In genomic region chr18:10404148-10404547, GRCh38 we compare ENCODE assay signal across 27 cellular contexts. TPM values are rescaled to one million over a fixed set of nuclear protein-coding genes. Genes with fewer than 3 reads are reported as not detected.
DNase-seq lines count a peak whose midpoint lies in the region; ATAC-seq, FAIRE-seq and TF ChIP-seq lines count a peak whose summit lies in the region.
"Had no signal": no experiment of that assay in that cellular context is flagged by ENCODE, and none has a peak within 500 bp of the region (broad histone marks: within the 10 kb centered on the region; RNA-seq: fewer than 3 reads in every experiment).

No MANE protein-coding gene starts in this region.

- CTCF ChIA-PET in MCF 10A (lab: Yijun Ruan, JAX) (interaction anchor here (1.1 kb wide), 1 partner anchor 113 kb away, joined by 3 read pairs; no protein-coding TSS in a partner anchor), T-cell (lab: Charles Lee) (interaction anchor here in 1 of 2 donors (0.6 kb wide), 1 partner anchor 16 kb away, joined by 3 read pairs; no protein-coding TSS in a partner anchor)

- ATAC-seq in heart left ventricle = peak in 2 of 4 donors; percentile 16 to 26
- ATAC-seq in T-cell (replicated peaks in 1 of 4) = no peak
- ATAC-seq: GM12878 had no signal

- no peaks in the 10 kb centered on the region for H3K4me1 Mint-ChIP-seq in MCF 10A (ENCODE audit: insufficient read depth, unreplicated experiment)
- no peaks in the 10 kb centered on the region for H3K4me1 Mint-ChIP-seq in T-cell
- H3K4me1 Mint-ChIP-seq: activated CD4-positive, alpha-beta memory T cell treated with anti-CD3 and anti-CD28 coated beads, Interleukin-2, amount 10 ng/mL, durations not matched to agents 7 days and 5 days had no signal

- no peaks in the 10 kb centered on the region for H4K20me1 ChIP-seq in neural cell (ENCODE audit: insufficient read depth)

- H3K9ac ChIP-seq in neural cell (ENCODE audit: low read length) = no peak overlapping the region

- H3K4me3 ChIP-seq in breast epithelium (no peak overlapping the region), heart left ventricle (peak overlapping the region in 1 of 12 donors; percentile 17), neural cell (ENCODE audit: low read length) (peak overlapping the region; percentile 21), thyroid gland (replicated peaks in 1 of 3) (no peak overlapping the region), small intestine (ENCODE audit: low read depth in 1 of 2, low read length in 2 of 2) (no peak overlapping the region)
- H3K4me3 ChIP-seq: GM12878, SJCRH30, stomach had no signal

- no peaks in the 10 kb centered on the region for H3K36me3 Mint-ChIP-seq in MCF 10A (ENCODE audit: insufficient read depth, unreplicated experiment)
- no peaks in the 10 kb centered on the region for H3K36me3 Mint-ChIP-seq in T-cell

- no peak for TF ChIP-seq CTCF in breast epithelium (IDR thresholded peaks at IDR 0.05)
- TF ChIP-seq CTCF in MCF 10A (IDR thresholded peaks at IDR 0.05; ENCODE audit: unreplicated experiment) = no peak
- TF ChIP-seq CTCF in heart left ventricle (IDR thresholded peaks at IDR 0.05) = no peak
- TF ChIP-seq CTCF in neural cell (IDR thresholded peaks at IDR 0.05; ENCODE audit: poor library complexity, severe bottlenecking) = no peak
- TF ChIP-seq CTCF in thyroid gland (IDR thresholded peaks at IDR 0.05) = no peak

- H3K4me1 ChIP-seq in breast epithelium (no peaks in the 10 kb centered on the region), heart left ventricle (peaks cover 0 to 24% (median 8%) of the 10 kb centered on the region in 12 donors), thyroid gland (peaks cover 0 to 4% of the 10 kb centered on the region in 2 donors), small intestine (ENCODE audit: control insufficient read depth in 2 of 2, insufficient read depth in 1 of 2, low read depth in 1 of 2, low read length in 1 of 2) (no peaks in the 10 kb centered on the region)
- H3K4me1 ChIP-seq: SJCRH30 had no signal

- no peak overlapping the region for H3K4me2 ChIP-seq in neural cell (ENCODE audit: low read length)

- 78 to 84% (median 83%) methylated on average over 9 of the region's 9 CpGs for WGBS in heart left ventricle, 4 donors
- 84 to 87% methylated on average over 9 of the region's 9 CpGs for WGBS in thyroid gland, 2 donors
- WGBS in small intestine, 3 donors = 70 to 80% (median 78%) methylated on average over 9 of the region's 9 CpGs

- BruUV-seq in MCF 10A (replicated peaks; lab: Mats Ljungman, UMichigan) = no TSS peak

- intact Hi-C loops in breast epithelium (cut with DNase I; ENCODE audit: low total_unique reads) (no loop called here), MCF 10A (cut with micrococcal nuclease) (no loop called here), heart left ventricle (cut with DNase I) (no loop called here), thyroid gland (cut with DNase I) (no loop called here)

- FAIRE-seq in small intestine (lab: Jason Lieb, UNC) = no peak
- FAIRE-seq: D721Med, GM12878 had no signal

- no peaks in the 10 kb centered on the region for H3K36me3 ChIP-seq in breast epithelium
- H3K36me3 ChIP-seq in heart left ventricle = no peaks in the 10 kb centered on the region
- H3K36me3 ChIP-seq in neural cell (ENCODE audit: insufficient read depth, low read length) = no peaks in the 10 kb centered on the region
- no peaks in the 10 kb centered on the region for H3K36me3 ChIP-seq in thyroid gland
- H3K36me3 ChIP-seq in small intestine (ENCODE audit: control insufficient read depth in 2 of 2, insufficient read depth in 2 of 2, low read length in 2 of 2) = no peaks in the 10 kb centered on the region
- H3K36me3 ChIP-seq: SJCRH30, stomach had no signal

- no peak for TF ChIP-seq EP300 in neural cell (conservative IDR thresholded peaks at IDR 0.05; ENCODE audit: poor library complexity, severe bottlenecking)

- TF ChIP-seq RAD21 in neural cell (conservative IDR thresholded peaks at IDR 0.05) = no peak

- POLR2A ChIA-PET in MCF 10A (lab: Yijun Ruan, JAX) (interaction anchor here (0.6 kb wide), 1 partner anchor 387 kb away, joined by 3 read pairs; no protein-coding TSS in a partner anchor), T-cell (lab: Charles Lee) (no interaction called here)

- H2AFZ ChIP-seq in neural cell (ENCODE audit: low read depth, low read length) = no peak overlapping the region

- H3K27ac Mint-ChIP-seq in MCF 10A (ENCODE audit: low read depth, unreplicated experiment) (no peak overlapping the region), T-cell (no peak overlapping the region)
- H3K27ac Mint-ChIP-seq: activated B cell treated with CpG ODN at 0.5 μM for 24 hours; activated CD4-positive, alpha-beta memory T cell treated with anti-CD3 and anti-CD28 coated beads, Interleukin-2, amount 10 ng/mL, durations not matched to agents 7 days and 5 days; dendritic cell treated with granulocyte-macrophage colony-stimulating factor and Interleukin-4, amounts not matched to agents 40 ng/mL and 50 ng/mL, for 4 days had no signal

- H3K4me3 Mint-ChIP-seq in MCF 10A (ENCODE audit: unreplicated experiment) (no peak overlapping the region), T-cell (no peak overlapping the region)
- H3K4me3 Mint-ChIP-seq: activated B cell treated with CpG ODN at 0.5 μM for 24 hours; activated CD4-positive, alpha-beta memory T cell treated with anti-CD3 and anti-CD28 coated beads, Interleukin-2, amount 10 ng/mL, durations not matched to agents 7 days and 5 days; activated T-cell treated with anti-CD3 and anti-CD28 coated beads, Interleukin-2, amount 50 U/mL, for 4 hours; dendritic cell treated with granulocyte-macrophage colony-stimulating factor and Interleukin-4, amounts not matched to agents 40 ng/mL and 50 ng/mL, for 4 days had no signal

- H3K9me3 Mint-ChIP-seq in MCF 10A (ENCODE audit: unreplicated experiment) (no peaks in the 10 kb centered on the region), T-cell (no peaks in the 10 kb centered on the region)
- H3K9me3 Mint-ChIP-seq: activated B cell treated with CpG ODN at 0.5 μM for 24 hours; activated CD4-positive, alpha-beta memory T cell treated with anti-CD3 and anti-CD28 coated beads, Interleukin-2, amount 10 ng/mL, durations not matched to agents 7 days and 5 days; activated T-cell treated with anti-CD3 and anti-CD28 coated beads, Interleukin-2, amount 50 U/mL, for 4 hours; dendritic cell treated with granulocyte-macrophage colony-stimulating factor and Interleukin-4, amounts not matched to agents 40 ng/mL and 50 ng/mL, for 4 days had no signal

- DNase-seq in breast epithelium (ENCODE audit: low spot score in 2 of 2) = no peak
- DNase-seq in MCF 10A (ENCODE audit: unreplicated experiment) = no peak
- no peak for DNase-seq in heart left ventricle
- no peak for DNase-seq in glomerular visceral epithelial cell (ENCODE audit: extremely low spot score)
- no peak for DNase-seq in T-cell
- no peak for DNase-seq in thyroid gland
- no peak for DNase-seq in small intestine
- DNase-seq: 8988T; activated B cell treated with CpG ODN at 0.5 μM for 24 hours; activated CD4-positive, alpha-beta memory T cell treated with anti-CD3 and anti-CD28 coated beads, Interleukin-2, amount 10 ng/mL, durations not matched to agents 7 days and 5 days; activated naive CD4-positive, alpha-beta T cell treated with anti-CD3 and anti-CD28 coated beads, Interleukin-2, amount 50 U/mL, for 16 hours; activated T-cell treated with anti-CD3 and anti-CD28 coated beads, Interleukin-2, amount 50 U/mL, for 4 hours; GDM1; glutamatergic neuron; Kasumi-1; NCI-H1105; NCI-H526; SJCRH30; stomach had no signal

- H3K27ac ChIP-seq in breast epithelium (peak overlapping the region; percentile 29 to 70), heart left ventricle (peak overlapping the region in 7 of 12 donors; percentile 8 to 59 (median 27)), neural cell (ENCODE audit: low read length) (no peak overlapping the region), thyroid gland (no peak overlapping the region), small intestine (ENCODE audit: low read depth in 1 of 2, low read length in 1 of 2) (no peak overlapping the region)
- H3K27ac ChIP-seq: SJCRH30 had no signal

- no peaks in the 10 kb centered on the region for H3K9me3 ChIP-seq in breast epithelium
- H3K9me3 ChIP-seq in heart left ventricle = no peaks in the 10 kb centered on the region
- no peaks in the 10 kb centered on the region for H3K9me3 ChIP-seq in neural cell (ENCODE audit: low read length)
- no peaks in the 10 kb centered on the region for H3K9me3 ChIP-seq in thyroid gland
- H3K9me3 ChIP-seq in small intestine (ENCODE audit: control insufficient read depth, low read depth) = no peaks in the 10 kb centered on the region
- H3K9me3 ChIP-seq: SJCRH30, stomach had no signal

- H3K27me3 Mint-ChIP-seq in MCF 10A (ENCODE audit: insufficient read depth, unreplicated experiment) (no peaks in the 10 kb centered on the region), T-cell (peaks cover 5 to 10% of the 10 kb centered on the region in 2 donors)

- no peaks in the 10 kb centered on the region for H3F3A ChIP-seq in neural cell (ENCODE audit: insufficient read depth, low read length, poor library complexity, severe bottlenecking)

- TF ChIP-seq POLR2A in breast epithelium (IDR thresholded peaks at IDR 0.05) = no peak
- TF ChIP-seq POLR2A in heart left ventricle (IDR thresholded peaks at IDR 0.05) = no peak
- no peak for TF ChIP-seq POLR2A in thyroid gland (IDR thresholded peaks at IDR 0.05)

- no peaks in the 10 kb centered on the region for H3K79me2 ChIP-seq in neural cell (replicated peaks; ENCODE audit: insufficient read depth, low read length)

- H3K9me2 ChIP-seq in neural cell (ENCODE audit: insufficient read depth, low read length) = no peaks in the 10 kb centered on the region

- H3K27me3 ChIP-seq in breast epithelium = no peaks in the 10 kb centered on the region
- H3K27me3 ChIP-seq in heart left ventricle = no peaks in the 10 kb centered on the region
- H3K27me3 ChIP-seq in neural cell (ENCODE audit: insufficient read depth, low read depth, low read length) = no peaks in the 10 kb centered on the region
- no peaks in the 10 kb centered on the region for H3K27me3 ChIP-seq in thyroid gland
- no peaks in the 10 kb centered on the region for H3K27me3 ChIP-seq in small intestine (ENCODE audit: control insufficient read depth in 2 of 2, insufficient read depth in 2 of 2, low read length in 2 of 2)
- H3K27me3 ChIP-seq: SJCRH30, stomach had no signal

TF ChIP-seq in neural cell, 6 proteins besides CTCF, POLR2A, EP300 and RAD21 (continues in another document):
- TF ChIP-seq SMC3 (conservative IDR thresholded peaks at IDR 0.05; ENCODE audit: poor library complexity) (no peak), EZH2 (IDR thresholded peaks at IDR 0.05; ENCODE audit: borderline replicate concordance, insufficient read depth, low read length, poor library complexity, severe bottlenecking) (no peak), MXI1 (conservative IDR thresholded peaks at IDR 0.05; ENCODE audit: poor library complexity, severe bottlenecking) (no peak)

RNA-seq across cellular contexts. Expression of gene APCDD1, which starts 50.3 kb away (rescaled TPM):
- total RNA-seq in breast epithelium = 100 to 1,000 TPM in 1 of 3 donors, 10 to 100 TPM in 2; 34.1 to 275 (median 38.8) TPM
- 0.37 and 0.54 TPM in 2 replicates for total RNA-seq in MCF 10A (2022)
- 10 to 100 TPM in 7 of 9 donors, 1 to 10 TPM in 2; 7.5 to 65.4 (median 15.7) TPM for total RNA-seq in heart left ventricle
- polyA plus RNA-seq in heart left ventricle = 10 to 100 TPM; 10.4 to 23.6 TPM
- polyA plus RNA-seq in neural cell = 0.58 and 1.1 TPM in 2 replicates
- not detected in 2 replicates for polyA minus RNA-seq in neural cell
- total RNA-seq in T-cell = under 1 TPM in 3 of 5 donors, not detected in 2; 0.32 to 0.62 (median 0.38) TPM
- total RNA-seq in thyroid gland = 10 to 100 TPM in 3 of 4 donors, 1 to 10 TPM in 1; 7.8 to 13.5 (median 11.9) TPM
- 10 to 100 TPM in 1 of 3 donors, 1 to 10 TPM in 1, under 1 TPM in 1; 0.67 to 21.6 (median 2.7) TPM for polyA plus RNA-seq in small intestine
- total RNA-seq: activated CD4-positive, alpha-beta memory T cell treated with anti-CD3 and anti-CD28 coated beads, Interleukin-2, amount 10 ng/mL, durations not matched to agents 7 days and 5 days; epithelial cell of proximal tubule; GM12878; HT1080; OCI-LY7; SJCRH30; T-helper 2 cell treated with Interferon-gamma antibody and Interleukin-4, amounts not matched to agents 100 ng/mL and 5 ng/mL, for 36 hours had no signal
- polyA plus RNA-seq: GM12878 had no signal

Comparison
In these comparisons a context has a peak if more than half of its experiments do, and no peak if none do; other contexts are left out.
1. H3K27ac ChIP-seq: peak in breast epithelium (2 of 2) and heart left ventricle (7 of 12); none in neural cell (single experiment), thyroid gland (0 of 3) and small intestine (0 of 2).